In the genomic region with DNA sequence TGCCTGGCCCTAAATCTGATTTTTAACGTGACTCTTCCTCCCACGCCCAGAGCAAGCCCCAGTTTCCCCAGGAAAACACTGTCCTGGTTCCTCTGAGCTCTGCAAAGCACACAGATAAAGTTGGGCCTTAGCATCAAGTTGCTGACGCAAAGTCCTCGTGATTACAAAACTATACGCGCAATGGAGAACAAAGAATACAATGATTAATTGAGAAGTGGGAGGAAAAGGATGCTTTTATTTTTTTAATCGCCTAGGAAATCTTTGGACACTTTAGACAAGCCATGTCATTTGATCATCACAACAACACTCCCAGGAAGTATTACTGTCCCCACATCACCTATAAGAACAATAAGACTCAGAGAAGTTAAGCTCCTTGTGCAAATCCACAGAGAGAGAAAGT, we compare ENCODE assay signal across 8 cellular contexts. TPM values are rescaled to one million over a fixed set of nuclear protein-coding genes. Genes with fewer than 3 reads are reported as not detected.
"Had no signal": no experiment of that assay in that cellular context is flagged by ENCODE, and none has a peak within 500 bp of the region (broad histone marks: within the 10 kb centered on the region; RNA-seq: fewer than 3 reads in every experiment).

No MANE protein-coding gene starts in this region.

- DNase-seq: H9, HCEC 1CT had no signal

- H3K4me1 Mint-ChIP-seq: IgD-negative memory B cell had no signal

- H3K4me3 ChIP-seq: GM23338 had no signal

- H3K4me3 Mint-ChIP-seq: GM23338, H9, IgD-negative memory B cell had no signal

- H3K27ac Mint-ChIP-seq: GM23338, H9, IgD-negative memory B cell had no signal

- H3K27ac ChIP-seq: HL-60 had no signal

RNA-seq across cellular contexts. Expression of a gene that starts 30.5 kb away (rescaled TPM):
- total RNA-seq: GM23338, H1, H9, HepG2, HT1080 had no signal
- polyA plus RNA-seq: GM23338, H1, HepG2, IgD-negative memory B cell had no signal
